Comparison of ENCODE assay signal across 15 cellular contexts in genomic region chr12:27064397-27065342, GRCh38. TPM values are rescaled to one million over a fixed set of nuclear protein-coding genes. Genes with fewer than 3 reads are reported as not detected.
A peak's percentile ranks its signal among the peaks of the same experiment; 100 is the strongest.
DNase-seq lines count a peak whose midpoint lies in the region; ATAC-seq and TF ChIP-seq lines count a peak whose summit lies in the region.
"Had no signal": no experiment of that assay in that cellular context is flagged by ENCODE, and none has a peak within 500 bp of the region (broad histone marks: within the 10 kb centered on the region; RNA-seq: fewer than 3 reads in every experiment).

No MANE protein-coding gene starts in this region.

- H3K9me3 ChIP-seq in ascending aorta: no peaks in the 10 kb centered on the region
- H3K9me3 ChIP-seq in lower lobe of right lung: no peaks in the 10 kb centered on the region
- H3K9me3 ChIP-seq: MG63, vagina had no signal

- H3K36me3 ChIP-seq in ascending aorta (no peaks in the 10 kb centered on the region), lower lobe of right lung (no peaks in the 10 kb centered on the region)
- H3K36me3 ChIP-seq: MG63, neural progenitor cell, vagina had no signal

- peak; percentile 94 for ATAC-seq in GM21381 (IDR thresholded peaks at IDR 0.05; ENCODE audit: unreplicated experiment)
- ATAC-seq in HG03103 (IDR thresholded peaks at IDR 0.05; ENCODE audit: low read depth, unreplicated experiment): peak; percentile 91
- ATAC-seq in lower lobe of right lung: no peak
- ATAC-seq: activated T-cell treated with anti-CD3 and anti-CD28 coated beads, Interleukin-2, amount 50 U/mL, for 72 hours had no signal

- no peak overlapping the region for H3K27ac ChIP-seq in ascending aorta
- H3K27ac ChIP-seq in lower lobe of right lung: no peak overlapping the region
- H3K27ac ChIP-seq: BLaER1, neural progenitor cell, vagina had no signal

- H3K27me3 ChIP-seq in ascending aorta (no peaks in the 10 kb centered on the region), lower lobe of right lung (ENCODE audit: low read depth) (no peaks in the 10 kb centered on the region)
- H3K27me3 ChIP-seq: BLaER1, MG63, neural progenitor cell, vagina had no signal

- H3K4me3 ChIP-seq in GM12865 (ENCODE audit: low read depth, low read length): no peak overlapping the region
- no peak overlapping the region for H3K4me3 ChIP-seq in ascending aorta
- H3K4me3 ChIP-seq in lower lobe of right lung: no peak overlapping the region
- H3K4me3 ChIP-seq: BLaER1, MG63, neural progenitor cell, vagina had no signal

- DNase-seq in GM12865 (ENCODE audit: low read depth) (peak; percentile 68), SKM-1 treated with dmso at 0.1 percent for 144 hours (lab: John Stamatoyannopoulos, UW; ENCODE audit: unreplicated experiment) (peak; percentile 25), ascending aorta (ENCODE audit: low spot score in 2 of 2) (no peak), NK-92 (lab: John Stamatoyannopoulos, UW; ENCODE audit: unreplicated experiment) (no peak), NCI-H1092 (lab: John Stamatoyannopoulos, UW) (no peak), lower lobe of right lung (no peak)
- DNase-seq: activated T-cell treated with anti-CD3 and anti-CD28 coated beads, Interleukin-2, amount 50 U/mL, for 72 hours; MG63; SW 1271 had no signal

- no peak for TF ChIP-seq CTCF in GM12865 (IDR thresholded peaks at IDR 0.05; ENCODE audit: insufficient read depth, low read depth, low read length, missing control alignments)
- TF ChIP-seq CTCF in ascending aorta (IDR thresholded peaks at IDR 0.05): no peak
- no peak for TF ChIP-seq CTCF in lower lobe of right lung (IDR thresholded peaks at IDR 0.05)

- H3K4me1 ChIP-seq in ascending aorta: no peaks in the 10 kb centered on the region
- H3K4me1 ChIP-seq in lower lobe of right lung: no peaks in the 10 kb centered on the region
- H3K4me1 ChIP-seq: BLaER1, neural progenitor cell, vagina had no signal

- intact Hi-C loops in ascending aorta (cut with DNase I): no loop called here
- intact Hi-C loops in lower lobe of right lung (cut with DNase I): no loop called here

RNA-seq across cellular contexts. Expression of gene C12orf71, which starts 17.7 kb away (rescaled TPM):
- total RNA-seq in ascending aorta (not detected), lower lobe of right lung (not detected)
- total RNA-seq: activated T-cell treated with anti-CD3 and anti-CD28 coated beads, Interleukin-2, amount 50 U/mL, for 72 hours; dermis microvascular lymphatic vessel endothelial cell; vagina had no signal

RNA-seq across cellular contexts. Expression of gene MED21, which starts 42.3 kb away (rescaled TPM):
- total RNA-seq in ascending aorta (9.8 TPM), lower lobe of right lung (90.3 TPM)

RNA-seq across cellular contexts. Expression of gene TM7SF3, which starts 50.5 kb away (rescaled TPM):
- total RNA-seq in ascending aorta (213 TPM), lower lobe of right lung (70.9 TPM)

Comparison
In these comparisons a context has a peak if more than half of its experiments do, and no peak if none do; other contexts are left out.
1. DNase-seq: peak in GM12865 (single experiment) and SKM-1 treated with dmso at 0.1 percent for 144 hours (single experiment); none in ascending aorta (0 of 2), NK-92 (single experiment), NCI-H1092 (single experiment) and lower lobe of right lung (single experiment).
2. ATAC-seq: peak in GM21381 (single experiment) and HG03103 (single experiment); none in lower lobe of right lung (0 of 2).